In the genomic region with DNA sequence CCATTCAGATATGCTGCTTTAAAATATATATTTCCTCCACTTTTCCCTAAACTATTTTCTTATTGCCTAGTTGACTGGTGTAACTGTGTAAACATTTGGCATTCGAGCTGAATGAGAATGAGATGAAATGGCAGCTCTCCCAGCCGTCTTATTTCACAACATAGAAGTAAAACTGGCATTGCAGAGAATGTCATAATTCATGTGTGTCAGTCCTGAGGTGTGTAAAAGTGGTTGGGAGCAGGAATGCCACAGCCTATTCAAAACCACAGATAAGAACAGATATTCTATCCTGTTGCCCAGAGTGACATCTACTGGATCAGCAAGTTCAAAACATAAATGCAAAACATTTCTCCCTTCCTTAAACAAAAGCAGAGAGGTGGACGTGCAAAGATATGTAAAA, we compare ENCODE assay signal across 9 cellular contexts.
DNase-seq lines count a peak whose midpoint lies in the region; ATAC-seq and TF ChIP-seq lines count a peak whose summit lies in the region.
"Had no signal": no experiment of that assay in that cellular context is flagged by ENCODE, and none has a peak within 500 bp of the region (broad histone marks: within the 10 kb centered on the region; RNA-seq: fewer than 3 reads in every experiment).

No MANE protein-coding gene starts in this region.

- TF ChIP-seq CTCF in Calu3 (IDR thresholded peaks at IDR 0.05; ENCODE audit: unreplicated experiment) (no peak), astrocyte of the spinal cord (IDR thresholded peaks at IDR 0.05; ENCODE audit: low read depth, low read length) (peak; percentile 46), lower lobe of right lung (IDR thresholded peaks at IDR 0.05) (no peak)

- peak; percentile 56 for DNase-seq in Calu3
- DNase-seq in NCI-H1105 (lab: John Stamatoyannopoulos, UW) = peak; percentile 25
- peak; percentile 80 for DNase-seq in astrocyte of the spinal cord (ENCODE audit: low read depth, low spot score)
- DNase-seq in lower lobe of right lung = no peak
- no peak for DNase-seq in stimulated activated naive CD4-positive, alpha-beta T cell (lab: John Stamatoyannopoulos, UW)
- DNase-seq: NCI-H524 treated with DMSO at 0.1 percent for 48 hours had no signal

- in situ Hi-C loops in astrocyte of the spinal cord (cut with HindIII; ENCODE audit: low sequenced_read_pairs) = no loop called here

- no peak overlapping the region for H3K4me3 Mint-ChIP-seq in Calu3 (ENCODE audit: low read depth, unreplicated experiment)

- H3K27me3 Mint-ChIP-seq in Calu3 (ENCODE audit: unreplicated experiment) = no peaks in the 10 kb centered on the region

- no peak overlapping the region for H3K27ac ChIP-seq in lower lobe of right lung

- H3K36me3 Mint-ChIP-seq in Calu3 (ENCODE audit: insufficient read depth, unreplicated experiment) = no peaks in the 10 kb centered on the region

- H3K4me1 ChIP-seq in lower lobe of right lung = peaks cover 4% of the 10 kb centered on the region

- BruUV-seq in Calu3 (replicated peaks; lab: Mats Ljungman, UMichigan) = no TSS peak

- H3K27me3 ChIP-seq in lower lobe of right lung (ENCODE audit: low read depth) = no peaks in the 10 kb centered on the region

- CTCF ChIA-PET in Calu3 (lab: Charles Lee) = interaction anchor here (0.6 to 1.6 kb wide), 5 partner anchors 12 to 968 kb away, joined by 3 to 20 read pairs (median 3); no protein-coding TSS in a partner anchor

- intact Hi-C loops in Calu3 (cut with micrococcal nuclease; ENCODE audit: unreplicated experiment) (loop anchor here (1.0 to 5.0 kb wide), 5 partner anchors 100 to 392 kb away; no protein-coding TSS in a partner anchor), lower lobe of right lung (cut with DNase I) (no loop called here)

- H3K27ac Mint-ChIP-seq in Calu3 (ENCODE audit: unreplicated experiment) = peak overlapping the region; percentile 54

- ATAC-seq in lower lobe of right lung (peak; percentile 86 to 91), GM21367 (IDR thresholded peaks at IDR 0.05; ENCODE audit: unreplicated experiment) (no peak), HG03135 (IDR thresholded peaks at IDR 0.05; ENCODE audit: unreplicated experiment) (no peak), GM21360 (IDR thresholded peaks at IDR 0.05; ENCODE audit: unreplicated experiment) (no peak)

- no peak overlapping the region for H3K4me3 ChIP-seq in astrocyte of the spinal cord (ENCODE audit: low read depth, low read length)
- no peak overlapping the region for H3K4me3 ChIP-seq in lower lobe of right lung

- peaks cover 2% of the 10 kb centered on the region for H3K9me3 Mint-ChIP-seq in Calu3 (ENCODE audit: low read depth, unreplicated experiment)

- no peaks in the 10 kb centered on the region for H3K36me3 ChIP-seq in lower lobe of right lung

- no peaks in the 10 kb centered on the region for H3K9me3 ChIP-seq in lower lobe of right lung

- H3K4me1 Mint-ChIP-seq in Calu3 (ENCODE audit: low read depth, unreplicated experiment) = peaks cover 9% of the 10 kb centered on the region

Comparison
In these comparisons a context has a peak if more than half of its experiments do, and no peak if none do; other contexts are left out.
1. DNase-seq: peak in Calu3 (single experiment), NCI-H1105 (single experiment) and astrocyte of the spinal cord (single experiment); none in lower lobe of right lung (single experiment) and stimulated activated naive CD4-positive, alpha-beta T cell (0 of 6).
2. ATAC-seq: peak in lower lobe of right lung (2 of 2); none in GM21367 (single experiment), HG03135 (single experiment) and GM21360 (single experiment).